ENCODE assay signal across 8 cellular contexts in the genomic region with DNA sequence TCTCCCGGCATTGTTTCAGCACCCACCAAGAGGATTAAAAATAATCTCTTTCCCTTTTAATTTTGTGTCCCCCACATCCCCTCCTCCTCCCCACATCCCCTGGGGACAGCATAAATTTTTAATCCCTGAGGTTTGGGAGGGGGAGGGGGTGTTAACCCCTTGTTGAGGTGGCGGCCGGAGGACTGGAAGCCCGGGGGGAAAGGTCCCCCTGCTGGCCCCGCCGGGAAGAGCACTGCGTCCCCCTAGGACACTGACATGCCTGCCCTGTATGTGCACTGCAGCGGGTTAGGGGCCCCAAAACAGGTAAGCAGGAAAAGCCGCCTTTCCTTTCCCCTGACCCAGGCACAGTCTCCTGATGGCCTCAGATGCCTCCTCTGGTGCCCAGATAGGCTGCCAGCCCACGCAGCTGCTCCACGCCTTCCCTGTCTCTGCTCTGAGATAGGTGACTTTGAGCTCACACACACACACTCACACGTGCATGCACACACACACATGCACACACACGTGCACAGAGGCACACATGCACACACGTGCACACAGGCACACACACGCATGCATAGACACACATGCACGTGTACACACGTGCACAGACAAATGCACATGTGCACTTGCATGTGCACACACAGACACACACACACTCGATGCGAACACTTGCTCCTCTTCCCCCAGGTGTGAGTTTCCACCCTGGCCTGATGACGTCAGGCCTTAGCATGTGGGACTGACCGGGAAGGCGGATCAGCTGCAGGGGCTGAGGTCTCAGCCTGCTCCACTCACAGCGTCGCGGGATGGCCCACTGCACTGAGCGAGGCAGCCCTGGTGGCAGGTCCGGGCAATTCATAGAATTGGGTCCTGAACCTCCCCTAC. TPM values are rescaled to one million over a fixed set of nuclear protein-coding genes. Genes with fewer than 3 reads are reported as not detected.
DNase-seq lines count a peak whose midpoint lies in the region; ATAC-seq and TF ChIP-seq lines count a peak whose summit lies in the region.

No MANE protein-coding gene starts in this region.

- H3K27me3 ChIP-seq in right atrium auricular region: peaks cover 11 to 22% of the 10 kb centered on the region in 2 donors

- no peaks in the 10 kb centered on the region for H3K36me3 ChIP-seq in right atrium auricular region

- TF ChIP-seq CTCF in right atrium auricular region (IDR thresholded peaks at IDR 0.05): peak; percentile 22 to 62

- peaks cover 0 to 13% of the 10 kb centered on the region in 2 donors for H3K4me1 ChIP-seq in right atrium auricular region

- ATAC-seq in GM21447 (IDR thresholded peaks at IDR 0.05; ENCODE audit: unreplicated experiment): no peak

- H3K9me3 ChIP-seq in right atrium auricular region: no peaks in the 10 kb centered on the region

- DNase-seq in activated CD4-positive, alpha-beta T cell treated with anti-CD3 and anti-CD28 coated beads for 48 hours: peak; percentile 60
- DNase-seq in activated CD4-positive, alpha-beta T cell treated with anti-CD3 and anti-CD28 coated beads, Interleukin-2, amount 50 U/mL, for 4 hours: no peak
- DNase-seq in Kasumi-1 (lab: John Stamatoyannopoulos, UW): peak; percentile 22 to 52
- DNase-seq in activated CD8-positive, alpha-beta memory T cell treated with anti-CD3 and anti-CD28 coated beads for 24 hours: peak; percentile 73
- no peak for DNase-seq in right atrium auricular region (ENCODE audit: low spot score)
- peak; percentile 3 to 26 (median 17) for DNase-seq in stimulated activated CD4-positive, alpha-beta T cell treated with anti-CD3 and anti-CD28 coated beads, Interleukin-12 subunit alpha, Interleukin-12 subunit beta, amount 100 ng/mL, for 48 hours (ENCODE audit: low read depth in 2 of 3, low spot score in 1 of 3)
- no peak for DNase-seq in medulla oblongata (ENCODE audit: extremely low spot score)

- H3K4me3 ChIP-seq in right atrium auricular region: peak overlapping the region in 1 of 2 donors; percentile 34

- H3K27ac ChIP-seq in right atrium auricular region: no peak overlapping the region

RNA-seq across cellular contexts. Expression of a gene that starts 12.3 kb away (rescaled TPM):
- total RNA-seq in right atrium auricular region: not detected

Comparison
In these comparisons a context has a peak if more than half of its experiments do, and no peak if none do; other contexts are left out.
1. DNase-seq: peak in activated CD4-positive, alpha-beta T cell treated with anti-CD3 and anti-CD28 coated beads for 48 hours (single experiment), Kasumi-1 (2 of 2), activated CD8-positive, alpha-beta memory T cell treated with anti-CD3 and anti-CD28 coated beads for 24 hours (single experiment) and stimulated activated CD4-positive, alpha-beta T cell treated with anti-CD3 and anti-CD28 coated beads, Interleukin-12 subunit alpha, Interleukin-12 subunit beta, amount 100 ng/mL, for 48 hours (3 of 3); none in activated CD4-positive, alpha-beta T cell treated with anti-CD3 and anti-CD28 coated beads, Interleukin-2, amount 50 U/mL, for 4 hours (0 of 2), right atrium auricular region (single experiment) and medulla oblongata (single experiment).